Comparison of ENCODE assay signal across 12 cellular contexts in the genomic region with DNA sequence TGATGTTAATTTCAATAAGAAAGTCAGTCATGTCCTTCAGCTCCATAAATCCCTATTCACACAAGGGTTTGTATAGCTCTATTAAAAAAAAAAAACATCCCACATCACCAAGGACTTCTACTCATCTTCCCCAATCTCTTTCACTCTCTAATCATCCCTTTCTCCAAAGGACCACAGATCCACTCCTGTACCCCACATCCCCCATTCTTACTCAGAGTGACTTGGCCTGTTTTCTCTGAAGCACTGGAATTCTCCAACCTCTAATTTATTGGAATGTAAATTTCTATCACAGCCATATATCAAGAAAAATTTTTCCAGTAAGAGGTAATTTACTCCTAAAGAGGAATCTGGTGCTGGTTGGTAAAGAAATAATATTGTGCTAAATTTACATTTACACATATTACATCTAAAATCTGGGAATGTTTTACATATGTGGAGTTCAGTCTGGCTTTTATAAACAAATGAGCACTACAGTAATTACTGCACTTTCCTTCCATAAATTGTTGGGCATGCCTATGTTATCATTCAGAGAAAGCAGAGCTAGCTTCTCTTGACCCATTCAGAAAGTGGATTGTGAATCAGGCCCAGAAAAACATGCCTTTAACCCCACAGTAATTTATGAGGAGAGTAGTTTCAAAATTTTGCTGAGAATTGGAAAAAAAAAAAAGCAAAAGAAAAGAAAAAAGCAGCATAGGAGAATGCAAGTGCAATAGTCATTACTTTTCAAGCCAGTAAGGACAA.
"Had no signal": no experiment of that assay in that cellular context is flagged by ENCODE, and none has a peak within 500 bp of the region (broad histone marks: within the 10 kb centered on the region; RNA-seq: fewer than 3 reads in every experiment).

No MANE protein-coding gene starts in this region.

- H3K4me3 Mint-ChIP-seq: activated CD8-positive, alpha-beta T cell treated with anti-CD3 and anti-CD28 coated beads, Interleukin-2, amount 10 ng/mL, durations not matched to agents 7 days and 5 days; stimulated activated memory B cell treated with anti-CD40 and anti-IgM and Interleukin-4, amounts not matched to agents 10 μg/mL and 1 μg/mL and 100 μg/mL, for 72 hours had no signal

- H3K4me3 ChIP-seq: coronary artery, transverse colon had no signal

- H3K27ac Mint-ChIP-seq: activated CD8-positive, alpha-beta T cell treated with anti-CD3 and anti-CD28 coated beads, Interleukin-2, amount 10 ng/mL, durations not matched to agents 7 days and 5 days; stimulated activated memory B cell treated with anti-CD40 and anti-IgM and Interleukin-4, amounts not matched to agents 10 μg/mL and 1 μg/mL and 100 μg/mL, for 72 hours had no signal

- H3K4me1 Mint-ChIP-seq: stimulated activated memory B cell treated with anti-CD40 and anti-IgM and Interleukin-4, amounts not matched to agents 10 μg/mL and 1 μg/mL and 100 μg/mL, for 72 hours had no signal

- H3K27me3 ChIP-seq: transverse colon had no signal

- H3K4me1 ChIP-seq: transverse colon had no signal

- H3K27me3 Mint-ChIP-seq: stimulated activated memory B cell treated with anti-CD40 and anti-IgM and Interleukin-4, amounts not matched to agents 10 μg/mL and 1 μg/mL and 100 μg/mL, for 72 hours had no signal

- H3K36me3 ChIP-seq: transverse colon had no signal

- H3K27ac ChIP-seq: coronary artery, transverse colon had no signal

- ATAC-seq: activated CD8-positive, alpha-beta T cell treated with anti-CD3 and anti-CD28 coated beads, Interleukin-2, amount 10 ng/mL, durations not matched to agents 7 days and 5 days; right cardiac atrium; stimulated activated memory B cell treated with anti-CD40 and anti-IgM and Interleukin-4, amounts not matched to agents 10 μg/mL and 1 μg/mL and 100 μg/mL, for 72 hours had no signal

- DNase-seq: activated CD8-positive, alpha-beta T cell treated with anti-CD3 and anti-CD28 coated beads, Interleukin-2, amount 10 ng/mL, durations not matched to agents 7 days and 5 days; activated naive CD4-positive, alpha-beta T cell treated with Interleukin-2 at 50 U/mL for 16 hours; caudate nucleus; effector CD4-positive, alpha-beta T cell; hippocampal formation; right cardiac atrium; small intestine; substantia nigra; T-helper 2 cell; transverse colon had no signal

- H3K36me3 Mint-ChIP-seq: stimulated activated memory B cell treated with anti-CD40 and anti-IgM and Interleukin-4, amounts not matched to agents 10 μg/mL and 1 μg/mL and 100 μg/mL, for 72 hours had no signal

- H3K9me3 ChIP-seq: transverse colon had no signal
